In genomic region chr6:108114861-108115597, GRCh38 we compare ENCODE assay signal across 8 cellular contexts. TPM values are rescaled to one million over a fixed set of nuclear protein-coding genes. Genes with fewer than 3 reads are reported as not detected.
DNase-seq lines count a peak whose midpoint lies in the region; ATAC-seq and TF ChIP-seq lines count a peak whose summit lies in the region.

No MANE protein-coding gene starts in this region.

- H3K4me1 ChIP-seq in parathyroid adenoma = peaks cover 5% of the 10 kb centered on the region

- H3K4me3 ChIP-seq in NB4 (ENCODE audit: low read depth, low read length) (peak overlapping the region; percentile 60), parathyroid adenoma (ENCODE audit: low read depth, low read length) (no peak overlapping the region)

- no peaks in the 10 kb centered on the region for H3K9me3 ChIP-seq in parathyroid adenoma (ENCODE audit: control insufficient read depth, low read length)

- TF ChIP-seq CTCF in NB4 (IDR thresholded peaks at IDR 0.05; ENCODE audit: low read depth, low read length) (peak; percentile 10), parathyroid adenoma (IDR thresholded peaks at IDR 0.05) (no peak)

- no peaks in the 10 kb centered on the region for H3K79me2 ChIP-seq in parathyroid adenoma

- H2AFZ ChIP-seq in parathyroid adenoma = peak overlapping the region; percentile 19

- no peaks in the 10 kb centered on the region for H3K9me3 Mint-ChIP-seq in activated T-helper 17 cell treated with anti-CD3 and anti-CD28 coated beads, Interleukin-2, amount 50 U/mL, for 72 hours

- no peak overlapping the region for H3K9ac ChIP-seq in parathyroid adenoma

- H3K36me3 ChIP-seq in parathyroid adenoma (ENCODE audit: control insufficient read depth, insufficient read depth, low read length) = no peaks in the 10 kb centered on the region

- peaks cover 31% of the 10 kb centered on the region for H3K4me1 Mint-ChIP-seq in activated T-helper 17 cell treated with anti-CD3 and anti-CD28 coated beads, Interleukin-2, amount 50 U/mL, for 72 hours

- intact Hi-C loops in Right ventricle myocardium superior (cut with DNase I) = loop anchor here (10.0 kb wide), 2 partner anchors 380 to 410 kb away; no protein-coding TSS in a partner anchor

- DNase-seq in COLO668 (lab: John Stamatoyannopoulos, UW; ENCODE audit: unreplicated experiment) (peak; percentile 52), NB4 (ENCODE audit: low read depth) (peak; percentile 85), Right ventricle myocardium superior (peak; percentile 83), NAMALWA (ENCODE audit: low spot score) (no peak), OCI-M2 (lab: John Stamatoyannopoulos, UW; ENCODE audit: unreplicated experiment) (no peak), NCI-H187 treated with DMSO at 0.1 percent for 48 hours (lab: John Stamatoyannopoulos, UW) (no peak)

- no peak for TF ChIP-seq POLR2A in NB4 (IDR thresholded peaks at IDR 0.05; ENCODE audit: extremely low read depth, insufficient read length)

- H3K27me3 Mint-ChIP-seq in activated T-helper 17 cell treated with anti-CD3 and anti-CD28 coated beads, Interleukin-2, amount 50 U/mL, for 72 hours = peaks cover 79% of the 10 kb centered on the region

- peak; percentile 23 for ATAC-seq in activated T-helper 17 cell treated with anti-CD3 and anti-CD28 coated beads, Interleukin-2, amount 50 U/mL, for 72 hours (replicated peaks)
- peak; percentile 78 for ATAC-seq in Right ventricle myocardium superior (ENCODE audit: poor library complexity)

- H3K4me3 Mint-ChIP-seq in activated T-helper 17 cell treated with anti-CD3 and anti-CD28 coated beads, Interleukin-2, amount 50 U/mL, for 72 hours = peak overlapping the region; percentile 75

- no peak overlapping the region for H3K27ac ChIP-seq in parathyroid adenoma

- peaks cover 18% of the 10 kb centered on the region for H3K36me3 Mint-ChIP-seq in activated T-helper 17 cell treated with anti-CD3 and anti-CD28 coated beads, Interleukin-2, amount 50 U/mL, for 72 hours (ENCODE audit: low read depth)

- no peak overlapping the region for H3K27ac Mint-ChIP-seq in activated T-helper 17 cell treated with anti-CD3 and anti-CD28 coated beads, Interleukin-2, amount 50 U/mL, for 72 hours

- H3K4me2 ChIP-seq in parathyroid adenoma (ENCODE audit: low read length) = peak overlapping the region; percentile 71

- no peaks in the 10 kb centered on the region for H3K27me3 ChIP-seq in parathyroid adenoma (ENCODE audit: control insufficient read depth, insufficient read depth, low read length)

RNA-seq across cellular contexts. Expression of gene OSTM1, which starts 40.5 kb away (rescaled TPM):
- total RNA-seq in activated T-helper 17 cell treated with anti-CD3 and anti-CD28 coated beads, Interleukin-2, amount 50 U/mL, for 72 hours = 10 to 100 TPM; 10.1 to 19.3 TPM
- total RNA-seq in Right ventricle myocardium superior = 35.4 TPM

RNA-seq across cellular contexts. Expression of gene NR2E1, which starts 50.8 kb away (rescaled TPM):
- total RNA-seq in activated T-helper 17 cell treated with anti-CD3 and anti-CD28 coated beads, Interleukin-2, amount 50 U/mL, for 72 hours = not detected
- total RNA-seq in Right ventricle myocardium superior = not detected

Comparison
In these comparisons a context has a peak if more than half of its experiments do, and no peak if none do; other contexts are left out.
1. DNase-seq: peak in COLO668 (single experiment), NB4 (single experiment) and Right ventricle myocardium superior (single experiment); none in NAMALWA (single experiment), OCI-M2 (single experiment) and NCI-H187 treated with DMSO at 0.1 percent for 48 hours (single experiment).